Comparison of ENCODE assay signal across 20 cellular contexts in the genomic region with DNA sequence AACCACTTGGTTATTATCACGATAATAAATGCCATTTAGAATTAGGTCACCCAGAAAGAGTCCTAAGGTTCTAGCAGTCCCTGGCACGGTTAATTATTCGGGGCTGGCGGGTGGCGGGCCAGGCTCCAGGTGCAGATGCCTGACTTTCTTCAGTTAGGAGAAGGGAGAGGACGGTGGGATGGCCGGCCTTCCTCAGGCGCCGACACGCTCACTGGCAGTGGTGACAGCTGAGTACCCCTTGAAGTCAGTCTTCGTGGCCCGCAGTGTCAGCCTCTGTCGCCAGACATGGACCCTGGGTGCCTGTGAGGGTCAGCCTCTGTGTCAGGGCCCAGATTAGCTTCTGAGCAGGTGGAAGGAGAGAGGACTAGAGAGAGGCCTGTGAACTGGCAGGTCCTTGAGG. TPM values are rescaled to one million over a fixed set of nuclear protein-coding genes. Genes with fewer than 3 reads are reported as not detected.
DNase-seq lines count a peak whose midpoint lies in the region; TF ChIP-seq lines count a peak whose summit lies in the region.
"Had no signal": no experiment of that assay in that cellular context is flagged by ENCODE, and none has a peak within 500 bp of the region (broad histone marks: within the 10 kb centered on the region; RNA-seq: fewer than 3 reads in every experiment).

No MANE protein-coding gene starts in this region.

- H3K27me3 Mint-ChIP-seq in chondrocyte (ENCODE audit: low read depth) (no peaks in the 10 kb centered on the region), osteocyte (ENCODE audit: unreplicated experiment) (no peaks in the 10 kb centered on the region)

- no peak overlapping the region for H3K4me3 Mint-ChIP-seq in chondrocyte (ENCODE audit: unreplicated experiment)
- H3K4me3 Mint-ChIP-seq in osteocyte (ENCODE audit: unreplicated experiment) = no peak overlapping the region
- H3K4me3 Mint-ChIP-seq: HFFc6 had no signal

- H3K36me3 Mint-ChIP-seq in chondrocyte (ENCODE audit: low read depth) = peaks cover 2% of the 10 kb centered on the region
- H3K36me3 Mint-ChIP-seq in osteocyte (ENCODE audit: unreplicated experiment) = peaks cover 33% of the 10 kb centered on the region

- peaks cover 4% of the 10 kb centered on the region; the same call in 1 of the 2 replicates for H3K36me3 ChIP-seq in BLaER1

- no peak overlapping the region for H3K4me3 ChIP-seq in BLaER1

- no peak for TF ChIP-seq CTCF in chondrocyte (IDR thresholded peaks at IDR 0.05)
- no peak for TF ChIP-seq CTCF in osteocyte (IDR thresholded peaks at IDR 0.05)

- H3K27ac Mint-ChIP-seq in chondrocyte (ENCODE audit: unreplicated experiment) (no peak overlapping the region), osteocyte (ENCODE audit: unreplicated experiment) (peak overlapping the region; percentile 68)
- H3K27ac Mint-ChIP-seq: HFFc6 had no signal

- H3K4me1 ChIP-seq in BLaER1 = peaks cover 62% of the 10 kb centered on the region

- H3K27me3 ChIP-seq in BLaER1 = no peaks in the 10 kb centered on the region

- no peak overlapping the region for H3K27ac ChIP-seq in BLaER1

- H3K9me3 ChIP-seq in BLaER1 = peaks cover 8% of the 10 kb centered on the region; the same call in 1 of the 2 replicates

- DNase-seq in activated CD4-positive, CD25-positive, alpha-beta regulatory T cell treated with anti-CD3 and anti-CD28 coated beads, Interleukin-2, amount 50 U/mL, for 72 hours = peak; percentile 21
- DNase-seq in activated CD4-positive, CD25-positive, alpha-beta regulatory T cell (lab: John Stamatoyannopoulos, UW) = no peak
- DNase-seq in chondrocyte (ENCODE audit: low spot score) = peak; percentile 88
- DNase-seq in osteocyte (ENCODE audit: extremely low spot score, unreplicated experiment) = no peak
- DNase-seq in SHP77 (lab: John Stamatoyannopoulos, UW) = no peak
- DNase-seq in T-helper 1 cell = no peak
- no peak for DNase-seq in stimulated activated CD4-positive, alpha-beta T cell treated with anti-CD3 and anti-CD28 coated beads, Interleukin-2, amount 100 ng/mL, for 24 hours
- DNase-seq: 8988T, C1 segment of cervical spinal cord, DMS153, EL, HFFc6, KBM-7, NCI-H1048, NCI-H146, NCI-H2081 treated with DMSO at 0.1 percent for 48 hours, NCI-H2227 treated with DMSO at 0.1 percent for 48 hours, NCI-H526, OCI-M1 had no signal

- no peaks in the 10 kb centered on the region for H3K9me3 Mint-ChIP-seq in chondrocyte (ENCODE audit: low read depth)
- no peaks in the 10 kb centered on the region for H3K9me3 Mint-ChIP-seq in osteocyte (ENCODE audit: unreplicated experiment)

- peaks cover 9% of the 10 kb centered on the region for H3K4me1 Mint-ChIP-seq in chondrocyte (ENCODE audit: low read depth)
- peaks cover 57% of the 10 kb centered on the region for H3K4me1 Mint-ChIP-seq in osteocyte (ENCODE audit: unreplicated experiment)

- H3K4me2 ChIP-seq in BLaER1 = peak overlapping the region; percentile 66

- H4K20me1 ChIP-seq in BLaER1 = no peaks in the 10 kb centered on the region

- no peak overlapping the region for H3K9ac ChIP-seq in BLaER1

RNA-seq across cellular contexts. Expression of a gene that starts 21.1 kb away (rescaled TPM):
- 39.4 to 58.1 TPM (median 43.3 TPM) in 3 replicates for total RNA-seq in chondrocyte
- 70.0 and 81.4 TPM in 2 replicates for total RNA-seq in osteocyte

Comparison
In these comparisons a context has a peak if more than half of its experiments do, and no peak if none do; other contexts are left out.
1. DNase-seq: peak in activated CD4-positive, CD25-positive, alpha-beta regulatory T cell treated with anti-CD3 and anti-CD28 coated beads, Interleukin-2, amount 50 U/mL, for 72 hours (single experiment) and chondrocyte (single experiment); none in activated CD4-positive, CD25-positive, alpha-beta regulatory T cell (0 of 4), osteocyte (single experiment), SHP77 (0 of 2), T-helper 1 cell (0 of 5) and stimulated activated CD4-positive, alpha-beta T cell treated with anti-CD3 and anti-CD28 coated beads, Interleukin-2, amount 100 ng/mL, for 24 hours (0 of 2).